In genomic region chr2:134671498-134671897, GRCh38 we compare ENCODE assay signal across 16 cellular contexts. TPM values are rescaled to one million over a fixed set of nuclear protein-coding genes. Genes with fewer than 3 reads are reported as not detected.
DNase-seq lines count a peak whose midpoint lies in the region; ATAC-seq and TF ChIP-seq lines count a peak whose summit lies in the region.
"Had no signal": no experiment of that assay in that cellular context is flagged by ENCODE, and none has a peak within 500 bp of the region (broad histone marks: within the 10 kb centered on the region; RNA-seq: fewer than 3 reads in every experiment).

No MANE protein-coding gene starts in this region.

- intact Hi-C loops in CD4-positive, alpha-beta T cell (cut with DNase I, micrococcal nuclease): loop anchor here (5.0 to 10.0 kb wide), 3 partner anchors 46 to 1713 kb away; partner anchors contain the start of gene TMEM163 (in 1 of the 2)
- intact Hi-C loops in activated T-helper 2 cell treated with anti-CD3 and anti-CD28 coated beads, Interferon-gamma antibody, Interleukin-2, Interleukin-4, amounts not matched to agents 10 μg/mL and 5 μg/mL and 100 μg/mL, durations not matched to agents 14 hours and 24 hours and 36 hours (cut with micrococcal nuclease): no loop called here
- intact Hi-C loops in right cardiac atrium (cut with DNase I): no loop called here

- H3K27me3 ChIP-seq in CD4-positive, alpha-beta T cell (ENCODE audit: control insufficient read depth, insufficient read depth, low read length): no peaks in the 10 kb centered on the region
- H3K27me3 ChIP-seq in mesenchymal stem cell (ENCODE audit: control insufficient read depth in 1 of 2, insufficient read depth in 1 of 2, low read length in 2 of 2): peaks cover 0 to 9% of the 10 kb centered on the region in 2 experiments
- no peaks in the 10 kb centered on the region for H3K27me3 ChIP-seq in right cardiac atrium (ENCODE audit: control insufficient read depth, insufficient read depth)
- H3K27me3 ChIP-seq: esophagus muscularis mucosa had no signal

- H4K91ac ChIP-seq in mesenchymal stem cell (ENCODE audit: low read length): no peak overlapping the region

- H3K79me1 ChIP-seq in mesenchymal stem cell (replicated peaks; ENCODE audit: low read length, poor library complexity, severe bottlenecking): peaks cover 28% of the 10 kb centered on the region

- H3K4ac ChIP-seq in mesenchymal stem cell (ENCODE audit: low read depth in 1 of 2, low read length in 2 of 2): no peak overlapping the region

- WGBS in mesenchymal stem cell: 0% methylated on average over 1 of the region's 1 CpG
- 0% methylated on average over 1 of the region's 1 CpG for WGBS in right cardiac atrium

- no peak overlapping the region for H2BK5ac ChIP-seq in mesenchymal stem cell (ENCODE audit: low read depth, low read length, poor library complexity, severe bottlenecking)

- H3K27ac Mint-ChIP-seq in CD4-positive, alpha-beta T cell: peak overlapping the region; percentile 85
- peak overlapping the region; percentile 54 for H3K27ac Mint-ChIP-seq in activated T-helper 2 cell treated with anti-CD3 and anti-CD28 coated beads, Interferon-gamma antibody, Interleukin-2, Interleukin-4, amounts not matched to agents 10 μg/mL and 5 μg/mL and 100 μg/mL, durations not matched to agents 14 hours and 24 hours and 36 hours

- no peaks in the 10 kb centered on the region for H3K36me3 Mint-ChIP-seq in CD4-positive, alpha-beta T cell (ENCODE audit: low read depth)
- H3K36me3 Mint-ChIP-seq in activated T-helper 2 cell treated with anti-CD3 and anti-CD28 coated beads, Interferon-gamma antibody, Interleukin-2, Interleukin-4, amounts not matched to agents 10 μg/mL and 5 μg/mL and 100 μg/mL, durations not matched to agents 14 hours and 24 hours and 36 hours (ENCODE audit: low read depth): no peaks in the 10 kb centered on the region

- no peak overlapping the region for H3K18ac ChIP-seq in mesenchymal stem cell (ENCODE audit: low read depth in 1 of 2, low read length in 2 of 2)

- H3K4me3 ChIP-seq in mesenchymal stem cell (ENCODE audit: insufficient read depth in 1 of 2, low read depth in 1 of 2, low read length in 2 of 2): no peak overlapping the region
- H3K4me3 ChIP-seq in right cardiac atrium (ENCODE audit: low read length): no peak overlapping the region
- H3K4me3 ChIP-seq: coronary artery, esophagus muscularis mucosa, left ventricle myocardium inferior had no signal

- H3K23ac ChIP-seq in mesenchymal stem cell (ENCODE audit: low read length in 2 of 2): no peak overlapping the region

- peak overlapping the region; percentile 80 for H3K4me3 Mint-ChIP-seq in CD4-positive, alpha-beta T cell
- peak overlapping the region; percentile 32 for H3K4me3 Mint-ChIP-seq in activated T-helper 2 cell treated with anti-CD3 and anti-CD28 coated beads, Interferon-gamma antibody, Interleukin-2, Interleukin-4, amounts not matched to agents 10 μg/mL and 5 μg/mL and 100 μg/mL, durations not matched to agents 14 hours and 24 hours and 36 hours (ENCODE audit: low read depth)

- POLR2A ChIA-PET in CD4-positive, alpha-beta T cell (lab: Charles Lee): interaction anchor here (1.9 to 4.0 kb wide), 3 partner anchors 9 to 16 kb away, joined by 8 to 47 read pairs (median 16); no protein-coding TSS in a partner anchor

- DNase-seq in CD4-positive, alpha-beta T cell: peak in 1 of 10 experiments; percentile 15
- DNase-seq in ELF-1 (ENCODE audit: low read depth, low spot score) (peak; percentile 27), mesenchymal stem cell (no peak), DMS153 treated with DMSO at 0.1 percent for 48 hours (lab: John Stamatoyannopoulos, UW; ENCODE audit: unreplicated experiment) (no peak), right cardiac atrium (no peak)
- no peak for DNase-seq in activated T-helper 2 cell treated with anti-CD3 and anti-CD28 coated beads, Interferon-gamma antibody, Interleukin-2, Interleukin-4, amounts not matched to agents 10 μg/mL and 5 μg/mL and 100 μg/mL, durations not matched to agents 14 hours and 24 hours and 36 hours (ENCODE audit: low spot score)
- no peak for DNase-seq in stimulated activated CD4-positive, alpha-beta T cell treated with anti-CD3 and anti-CD28 coated beads, Interleukin-2, amount 100 ng/mL, for 24 hours
- DNase-seq: activated CD4-positive, alpha-beta T cell treated with anti-CD3 and anti-CD28 coated beads, Interleukin-2, amount 50 U/mL, for 48 hours; amygdala; IMR-90; OCI-M1 had no signal

- H2BK12ac ChIP-seq in mesenchymal stem cell (ENCODE audit: low read length in 2 of 2): no peak overlapping the region

- no peaks in the 10 kb centered on the region for H3K9me3 Mint-ChIP-seq in CD4-positive, alpha-beta T cell
- H3K9me3 Mint-ChIP-seq in activated T-helper 2 cell treated with anti-CD3 and anti-CD28 coated beads, Interferon-gamma antibody, Interleukin-2, Interleukin-4, amounts not matched to agents 10 μg/mL and 5 μg/mL and 100 μg/mL, durations not matched to agents 14 hours and 24 hours and 36 hours: no peaks in the 10 kb centered on the region

- H3K4me1 Mint-ChIP-seq in CD4-positive, alpha-beta T cell (ENCODE audit: low read depth): peaks cover 78% of the 10 kb centered on the region
- H3K4me1 Mint-ChIP-seq in activated T-helper 2 cell treated with anti-CD3 and anti-CD28 coated beads, Interferon-gamma antibody, Interleukin-2, Interleukin-4, amounts not matched to agents 10 μg/mL and 5 μg/mL and 100 μg/mL, durations not matched to agents 14 hours and 24 hours and 36 hours (ENCODE audit: low read depth): peaks cover 58% of the 10 kb centered on the region

- peak overlapping the region; percentile 67 for H2AK5ac ChIP-seq in mesenchymal stem cell (ENCODE audit: low read length, severe bottlenecking)

- no peaks in the 10 kb centered on the region for H3K9me3 ChIP-seq in CD4-positive, alpha-beta T cell (ENCODE audit: control insufficient read depth, low read length)
- H3K9me3 ChIP-seq in mesenchymal stem cell (ENCODE audit: control insufficient read depth, low read length) (peaks cover 4% of the 10 kb centered on the region), right cardiac atrium (ENCODE audit: control insufficient read depth, low read length) (no peaks in the 10 kb centered on the region)
- H3K9me3 ChIP-seq: esophagus muscularis mucosa had no signal

- H2BK120ac ChIP-seq in mesenchymal stem cell (ENCODE audit: low read depth, low read length): no peak overlapping the region

- CTCF ChIA-PET in CD4-positive, alpha-beta T cell (lab: Charles Lee): interaction anchor here (1.3 kb wide), 1 partner anchor 8 kb away, joined by 4 read pairs; no protein-coding TSS in a partner anchor

- ATAC-seq in CD4-positive, alpha-beta T cell (ENCODE audit: poor library complexity): no peak
- ATAC-seq in GM21360 (IDR thresholded peaks at IDR 0.05; ENCODE audit: unreplicated experiment) (no peak), right cardiac atrium (no peak)

- H3K4me2 ChIP-seq in mesenchymal stem cell (ENCODE audit: low read length, poor library complexity, severe bottlenecking): no peak overlapping the region

- no peak overlapping the region for H4K8ac ChIP-seq in mesenchymal stem cell (ENCODE audit: low read length)

- H3K9ac ChIP-seq in mesenchymal stem cell (ENCODE audit: low read length): no peak overlapping the region

- no peaks in the 10 kb centered on the region for H3K36me3 ChIP-seq in mesenchymal stem cell (ENCODE audit: control insufficient read depth in 1 of 2, insufficient read depth in 2 of 2, low read depth in 1 of 2, low read length in 2 of 2)
- H3K36me3 ChIP-seq: esophagus muscularis mucosa, left ventricle myocardium inferior had no signal

- no peak overlapping the region for H2BK15ac ChIP-seq in mesenchymal stem cell (ENCODE audit: low read depth, poor library complexity, severe bottlenecking)

- no peak overlapping the region for H2AFZ ChIP-seq in mesenchymal stem cell (ENCODE audit: low read depth, low read length)

- no peak for TF ChIP-seq CTCF in CD4-positive, alpha-beta T cell (IDR thresholded peaks at IDR 0.05)

- H3K27me3 Mint-ChIP-seq in CD4-positive, alpha-beta T cell: peaks cover 4% of the 10 kb centered on the region
- H3K27me3 Mint-ChIP-seq in activated T-helper 2 cell treated with anti-CD3 and anti-CD28 coated beads, Interferon-gamma antibody, Interleukin-2, Interleukin-4, amounts not matched to agents 10 μg/mL and 5 μg/mL and 100 μg/mL, durations not matched to agents 14 hours and 24 hours and 36 hours (ENCODE audit: low read depth): peaks cover 29% of the 10 kb centered on the region

- H3K4me1 ChIP-seq in mesenchymal stem cell (ENCODE audit: control insufficient read depth, insufficient read depth, low read depth, low read length) (peaks cover 31% of the 10 kb centered on the region), right cardiac atrium (ENCODE audit: control insufficient read depth, insufficient read depth, low read length) (peaks cover 3% of the 10 kb centered on the region)

- H3K14ac ChIP-seq in mesenchymal stem cell (ENCODE audit: low read length in 2 of 2): no peak overlapping the region

- peak overlapping the region; percentile 21 for H3K27ac ChIP-seq in CD4-positive, alpha-beta T cell (ENCODE audit: low read depth, low read length)
- no peak overlapping the region for H3K27ac ChIP-seq in mesenchymal stem cell (ENCODE audit: low read length, poor library complexity, severe bottlenecking)
- H3K27ac ChIP-seq in right cardiac atrium (ENCODE audit: low read length): no peak overlapping the region
- H3K27ac ChIP-seq: coronary artery, esophagus muscularis mucosa, left ventricle myocardium inferior had no signal

RNA-seq across cellular contexts. Expression of gene TMEM163, which starts 47.3 kb away (rescaled TPM):
- under 1 TPM; 0.14 to 0.47 TPM for total RNA-seq in CD4-positive, alpha-beta T cell
- total RNA-seq in activated T-helper 2 cell treated with anti-CD3 and anti-CD28 coated beads, Interferon-gamma antibody, Interleukin-2, Interleukin-4, amounts not matched to agents 10 μg/mL and 5 μg/mL and 100 μg/mL, durations not matched to agents 14 hours and 24 hours and 36 hours: 0.09 and 0.27 TPM in 2 replicates
- polyA plus RNA-seq in mesenchymal stem cell (2013, experiment 1 of 2): 0.07 TPM
- polyA plus RNA-seq in mesenchymal stem cell (2013, experiment 2 of 2): 0.05 TPM
- total RNA-seq in right cardiac atrium: 1 to 10 TPM; 3.3 to 6.8 (median 4.5) TPM
- 7.1 TPM for polyA plus RNA-seq in right cardiac atrium
- total RNA-seq: IMR-90, NCI-H460 had no signal
- polyA plus RNA-seq: IMR-90 had no signal

Comparison
In these comparisons a context has a peak if more than half of its experiments do, and no peak if none do; other contexts are left out.
1. intact Hi-C loops: an anchor here in CD4-positive, alpha-beta T cell (5.0 to 10.0 kb wide); none called in activated T-helper 2 cell treated with anti-CD3 and anti-CD28 coated beads, Interferon-gamma antibody, Interleukin-2, Interleukin-4, amounts not matched to agents 10 μg/mL and 5 μg/mL and 100 μg/mL, durations not matched to agents 14 hours and 24 hours and 36 hours and right cardiac atrium.